ENCODE assay signal across 23 cellular contexts in the genomic region with DNA sequence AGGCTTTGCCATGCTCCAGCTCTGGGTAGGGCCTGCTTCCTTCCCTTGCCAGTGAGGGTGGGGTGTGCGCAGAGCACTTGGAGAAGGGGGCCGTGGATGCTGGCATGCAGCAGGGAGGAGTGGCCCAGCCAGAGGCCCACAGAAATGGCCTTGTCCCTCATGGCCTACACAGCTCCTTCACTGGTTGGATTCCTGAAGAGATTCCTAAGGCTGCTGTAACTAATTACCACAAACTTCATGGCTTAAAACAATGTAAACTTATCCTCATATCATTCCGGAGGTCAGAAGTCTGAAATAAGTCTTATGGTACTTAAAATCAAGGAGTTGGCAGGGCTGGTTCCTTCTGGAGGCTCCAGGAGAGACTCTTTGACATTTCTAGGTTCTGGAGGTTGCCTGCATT.
DNase-seq lines count a peak whose midpoint lies in the region; FAIRE-seq and TF ChIP-seq lines count a peak whose summit lies in the region.
"Had no signal": no experiment of that assay in that cellular context is flagged by ENCODE, and none has a peak within 500 bp of the region (broad histone marks: within the 10 kb centered on the region; RNA-seq: fewer than 3 reads in every experiment).

No MANE protein-coding gene starts in this region.

- no peaks in the 10 kb centered on the region for H3K9me3 ChIP-seq in astrocyte (ENCODE audit: insufficient read depth, low read depth, low read length)
- no peaks in the 10 kb centered on the region for H3K9me3 ChIP-seq in smooth muscle cell (replicated peaks; ENCODE audit: low read depth)

- H3K4me2 ChIP-seq in astrocyte (ENCODE audit: low read length) (peak overlapping the region; percentile 63), smooth muscle cell (peak overlapping the region; percentile 38)

- H3K79me2 ChIP-seq in astrocyte (ENCODE audit: insufficient read depth, low read length) = peaks cover 44% of the 10 kb centered on the region
- H3K79me2 ChIP-seq in smooth muscle cell (ENCODE audit: low read depth) = peaks cover 21% of the 10 kb centered on the region

- H3K4me3 Mint-ChIP-seq in astrocyte (ENCODE audit: unreplicated experiment) = no peak overlapping the region

- peak; percentile 20 for FAIRE-seq in astrocyte (lab: Jason Lieb, UNC)
- FAIRE-seq: GM18507, HTR-8/SVneo had no signal

- H3K9ac ChIP-seq in astrocyte (ENCODE audit: low read length) = peak overlapping the region; percentile 61
- peak overlapping the region; percentile 45 for H3K9ac ChIP-seq in smooth muscle cell (ENCODE audit: low read depth)
- H3K9ac ChIP-seq: GM23248 had no signal

- no peaks in the 10 kb centered on the region for H3K27me3 ChIP-seq in astrocyte (ENCODE audit: insufficient read depth, low read length)
- no peaks in the 10 kb centered on the region for H3K27me3 ChIP-seq in smooth muscle cell (ENCODE audit: low read depth)

- no peak overlapping the region for H3K4me3 ChIP-seq in astrocyte (ENCODE audit: insufficient read depth, low read depth, low read length)
- no peak overlapping the region for H3K4me3 ChIP-seq in fibroblast of the aortic adventitia (ENCODE audit: low read depth, low read length)
- no peak overlapping the region for H3K4me3 ChIP-seq in smooth muscle cell
- H3K4me3 ChIP-seq: GM23248 had no signal

- H4K20me1 ChIP-seq in astrocyte (ENCODE audit: insufficient read depth, low read length) (no peaks in the 10 kb centered on the region), smooth muscle cell (ENCODE audit: low read depth) (no peaks in the 10 kb centered on the region)

- peaks cover 53% of the 10 kb centered on the region for H3K4me1 Mint-ChIP-seq in astrocyte (ENCODE audit: low read depth, unreplicated experiment)
- H3K4me1 Mint-ChIP-seq: IgD-negative memory B cell had no signal

- TF ChIP-seq CTCF in astrocyte (IDR thresholded peaks at IDR 0.05; ENCODE audit: insufficient read depth, low read depth, low read length) (no peak), fibroblast of the aortic adventitia (IDR thresholded peaks at IDR 0.05; ENCODE audit: insufficient read depth, low read length) (no peak), smooth muscle cell (IDR thresholded peaks at IDR 0.05; ENCODE audit: borderline replicate concordance, insufficient read depth, poor library complexity, severe bottlenecking) (no peak)

- peaks cover 8% of the 10 kb centered on the region for H3F3A ChIP-seq in smooth muscle cell (ENCODE audit: low read depth)

- H3K27ac ChIP-seq in astrocyte (ENCODE audit: low read depth, low read length) (peak overlapping the region; percentile 86), smooth muscle cell (ENCODE audit: low read depth) (peak overlapping the region; percentile 99)

- no peak overlapping the region for H2AFZ ChIP-seq in astrocyte (ENCODE audit: low read depth, low read length)
- H2AFZ ChIP-seq in smooth muscle cell (ENCODE audit: low read depth) = no peak overlapping the region
- H2AFZ ChIP-seq: GM23248 had no signal

- peak; percentile 64 for DNase-seq in EH (ENCODE audit: low read depth)
- DNase-seq in astrocyte (ENCODE audit: low read depth) = peak; percentile 47
- peak; percentile 32 for DNase-seq in fibroblast of the aortic adventitia (ENCODE audit: low read depth)
- no peak for DNase-seq in smooth muscle cell (lab: John Stamatoyannopoulos, UW; ENCODE audit: unreplicated experiment)
- no peak for DNase-seq in ecto neural progenitor cell (ENCODE audit: low spot score)
- DNase-seq in cortex of kidney (lab: John Stamatoyannopoulos, UW) = no peak
- no peak for DNase-seq in pons (ENCODE audit: low spot score)
- DNase-seq: DMS153, DND-41, H7, NCI-H1048, NCI-H1417 treated with DMSO at 0.1 percent for 48 hours, NCI-H1694 treated with DMSO at 0.1 percent for 48 hours, NCI-H2081 treated with DMSO at 0.1 percent for 48 hours, NCI-H2171, NCI-H226, NCI-H510A, NCI-H69, SHP77 treated with DMSO at 0.1 percent for 48 hours had no signal

- no peaks in the 10 kb centered on the region for H3K27me3 Mint-ChIP-seq in astrocyte (ENCODE audit: low read depth, unreplicated experiment)

- WGBS in smooth muscle cell (ENCODE audit: low lambda C conversion rate) = 82% methylated on average over 3 of the region's 3 CpGs

- H3K4me1 ChIP-seq in astrocyte (ENCODE audit: insufficient read depth, low read length) = peaks cover 72% of the 10 kb centered on the region
- peaks cover 24% of the 10 kb centered on the region for H3K4me1 ChIP-seq in smooth muscle cell (ENCODE audit: low read depth)

- H3K36me3 ChIP-seq in astrocyte (ENCODE audit: insufficient read depth, low read length) (peaks cover 6% of the 10 kb centered on the region), smooth muscle cell (ENCODE audit: low read depth) (no peaks in the 10 kb centered on the region)

- H3K36me3 Mint-ChIP-seq in astrocyte (ENCODE audit: low read depth, unreplicated experiment) = peaks cover 18% of the 10 kb centered on the region
- H3K36me3 Mint-ChIP-seq: IgD-negative memory B cell had no signal

- no peak overlapping the region for H3K27ac Mint-ChIP-seq in astrocyte (ENCODE audit: unreplicated experiment)
- H3K27ac Mint-ChIP-seq: IgD-negative memory B cell had no signal

- peaks cover 10% of the 10 kb centered on the region for H3K9me3 Mint-ChIP-seq in astrocyte (ENCODE audit: unreplicated experiment)

Comparison
In these comparisons a context has a peak if more than half of its experiments do, and no peak if none do; other contexts are left out.
1. DNase-seq: peak in EH (single experiment), astrocyte (single experiment) and fibroblast of the aortic adventitia (single experiment); none in smooth muscle cell (single experiment), ecto neural progenitor cell (single experiment), cortex of kidney (single experiment) and pons (single experiment).